Comparison of ENCODE assay signal across 15 cellular contexts in the genomic region with DNA sequence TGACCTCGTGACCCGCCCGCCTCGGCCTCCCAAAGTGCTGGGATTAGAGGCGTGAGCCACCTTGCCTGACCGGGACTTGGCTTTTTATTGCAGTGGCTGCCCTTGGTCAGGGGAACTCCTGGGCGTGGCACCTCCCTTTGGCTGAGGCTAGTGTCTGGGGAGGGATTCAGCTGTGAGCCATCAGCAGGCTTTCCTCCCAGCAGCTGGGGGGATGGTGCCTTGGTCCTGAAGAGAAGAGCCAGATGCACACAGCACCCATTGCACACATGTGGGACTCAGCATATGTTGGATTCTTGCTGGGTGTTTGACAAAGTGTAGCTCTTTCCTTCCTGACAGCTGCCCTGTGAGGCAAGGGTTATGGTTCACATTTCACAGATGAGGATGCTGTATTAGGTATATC. TPM values are rescaled to one million over a fixed set of nuclear protein-coding genes. Genes with fewer than 3 reads are reported as not detected.
DNase-seq lines count a peak whose midpoint lies in the region; ATAC-seq and TF ChIP-seq lines count a peak whose summit lies in the region.
"Had no signal": no experiment of that assay in that cellular context is flagged by ENCODE, and none has a peak within 500 bp of the region (broad histone marks: within the 10 kb centered on the region; RNA-seq: fewer than 3 reads in every experiment).

No MANE protein-coding gene starts in this region.

- H3K4me2 ChIP-seq in fibroblast of lung (ENCODE audit: extremely low read depth, insufficient read depth, low read length) (no peak overlapping the region), osteoblast (ENCODE audit: insufficient read depth, low read length) (no peak overlapping the region)

- no peak for ATAC-seq in GM18519 (IDR thresholded peaks at IDR 0.05; ENCODE audit: low FRiP score, unreplicated experiment)
- ATAC-seq in HG03135 (IDR thresholded peaks at IDR 0.05; ENCODE audit: unreplicated experiment): no peak
- ATAC-seq: activated T-cell treated with anti-CD3 and anti-CD28 coated beads, Interleukin-2, amount 50 U/mL, for 4 hours had no signal

- H4K20me1 ChIP-seq in fibroblast of lung (ENCODE audit: control insufficient read depth, extremely low read depth, insufficient read depth, low read length): no peaks in the 10 kb centered on the region
- no peaks in the 10 kb centered on the region for H4K20me1 ChIP-seq in osteoblast (ENCODE audit: insufficient read depth, low read length)

- H3K9me3 ChIP-seq in fibroblast of lung (ENCODE audit: control insufficient read depth, insufficient read depth, low read depth, low read length): no peaks in the 10 kb centered on the region
- no peaks in the 10 kb centered on the region for H3K9me3 ChIP-seq in osteoblast (ENCODE audit: low read depth, low read length)
- H3K9me3 ChIP-seq in stomach: peaks cover 0 to 2% (median 0%) of the 10 kb centered on the region in 4 donors
- H3K9me3 ChIP-seq: Caco-2 had no signal

- no peak overlapping the region for H3K9ac ChIP-seq in fibroblast of lung (ENCODE audit: insufficient read depth, low read length)

- 49 to 74% (median 55%) methylated on average over 7 of the region's 7 CpGs for WGBS in stomach, 5 donors

- H3K79me2 ChIP-seq in fibroblast of lung (ENCODE audit: control insufficient read depth, insufficient read depth, low read length) (no peaks in the 10 kb centered on the region), osteoblast (ENCODE audit: insufficient read depth, low read length) (no peaks in the 10 kb centered on the region)

- intact Hi-C loops in stomach (cut with DNase I; ENCODE audit: low total_unique reads): no loop called here

- H3K4me3 ChIP-seq in fibroblast of lung (replicated peaks in 1 of 4; ENCODE audit: control extremely low read depth in 1 of 4, insufficient read depth in 1 of 4, low read depth in 3 of 4, low read length in 4 of 4) (no peak overlapping the region), osteoblast (ENCODE audit: insufficient read depth, low read length) (no peak overlapping the region), stomach (no peak overlapping the region)
- H3K4me3 ChIP-seq: sigmoid colon had no signal

- H2AFZ ChIP-seq in fibroblast of lung (ENCODE audit: low read length): no peak overlapping the region
- H2AFZ ChIP-seq in osteoblast (ENCODE audit: low read length): no peak overlapping the region

- peak; percentile 41 for DNase-seq in EL
- peak; percentile 33 for DNase-seq in M059J (ENCODE audit: low read depth)
- DNase-seq in fibroblast of lung (ENCODE audit: low read depth in 2 of 2): peak; percentile 44 to 72
- peak; percentile 97 for DNase-seq in osteoblast (ENCODE audit: insufficient read length, low spot score, missing footprints)
- DNase-seq in stomach: no peak
- DNase-seq: activated T-cell treated with anti-CD3 and anti-CD28 coated beads, Interleukin-2, amount 50 U/mL, for 4 hours; Caco-2; effector CD8-positive, alpha-beta T cell; HFFc6; NCI-H1092 treated with DMSO at 0.1 percent for 48 hours; NCI-H510A; sigmoid colon had no signal

- H3K4me1 ChIP-seq in fibroblast of lung (ENCODE audit: control insufficient read depth, extremely low read depth, insufficient read depth, low read length): no peaks in the 10 kb centered on the region
- H3K4me1 ChIP-seq in osteoblast (ENCODE audit: insufficient read depth, low read length): no peaks in the 10 kb centered on the region
- peaks cover 0 to 27% (median 2%) of the 10 kb centered on the region in 4 donors for H3K4me1 ChIP-seq in stomach
- H3K4me1 ChIP-seq: Caco-2, sigmoid colon had no signal

- H3K27ac ChIP-seq in fibroblast of lung (ENCODE audit: insufficient read depth, low read length): no peak overlapping the region
- H3K27ac ChIP-seq in osteoblast (ENCODE audit: low read depth, low read length): no peak overlapping the region
- no peak overlapping the region for H3K27ac ChIP-seq in stomach
- H3K27ac ChIP-seq: sigmoid colon had no signal

- TF ChIP-seq POLR2A in stomach (IDR thresholded peaks at IDR 0.05): no peak

- TF ChIP-seq CTCF in fibroblast of lung (conservative IDR thresholded peaks at IDR 0.05 in 1 of 2, IDR thresholded peaks at IDR 0.05 in 1 of 2; ENCODE audit: low read depth in 1 of 2, low read length in 2 of 2): no peak
- no peak for TF ChIP-seq CTCF in osteoblast (IDR thresholded peaks at IDR 0.05; ENCODE audit: extremely low read depth, low read depth, low read length)
- TF ChIP-seq CTCF in stomach (IDR thresholded peaks at IDR 0.05): no peak

- H3K36me3 ChIP-seq in fibroblast of lung (ENCODE audit: control insufficient read depth, insufficient read depth, low read length) (no peaks in the 10 kb centered on the region), osteoblast (ENCODE audit: insufficient read depth, low read length) (no peaks in the 10 kb centered on the region), stomach (peaks cover 0 to 20% (median 5%) of the 10 kb centered on the region in 4 donors)
- H3K36me3 ChIP-seq: sigmoid colon had no signal

- peaks cover 4% of the 10 kb centered on the region for H3K27me3 ChIP-seq in fibroblast of lung (ENCODE audit: control insufficient read depth, insufficient read depth, low read length)
- peaks cover 6% of the 10 kb centered on the region for H3K27me3 ChIP-seq in osteoblast (ENCODE audit: insufficient read depth, low read length)
- peaks cover 0 to 47% (median 12%) of the 10 kb centered on the region in 3 donors for H3K27me3 ChIP-seq in stomach

- TF ChIP-seq EP300 in stomach (IDR thresholded peaks at IDR 0.05): no peak

RNA-seq across cellular contexts. Expression of a gene that starts 8.4 kb away (rescaled TPM):
- 0.25 and 0.27 TPM in 2 replicates for total RNA-seq in M059J (2014; rRNA removed; shearing (Covaris generic))
- total RNA-seq in fibroblast of lung: under 0.01 and 0.26 TPM in 2 replicates
- 0.12 TPM in 1 of 2 replicates, not detected in the other for polyA plus RNA-seq in fibroblast of lung
- 0.14 TPM in 1 of 2 replicates, not detected in the other for polyA plus RNA-seq in fibroblast of lung (2012)
- polyA minus RNA-seq in fibroblast of lung (ENCODE audit: low replicate concordance): not detected in 2 replicates
- 0.59 and 0.72 TPM in 2 replicates for total RNA-seq in osteoblast
- 10 to 100 TPM in 2 of 5 donors, 1 to 10 TPM in 2, not detected in 1; 4.2 to 77.0 (median 12.5) TPM for total RNA-seq in stomach
- 1 to 10 TPM; 1.9 to 6.0 (median 5.0) TPM for polyA plus RNA-seq in stomach
- total RNA-seq: Caco-2, neural crest cell had no signal

RNA-seq across cellular contexts. Expression of a gene that starts 46.7 kb away (rescaled TPM):
- 3.7 and 5.0 TPM in 2 replicates for total RNA-seq in M059J (2014; rRNA removed; shearing (Covaris generic))
- total RNA-seq in fibroblast of lung (1.5 and 2.1 TPM in 2 replicates), osteoblast (13.6 and 14.5 TPM in 2 replicates), stomach (10 to 100 TPM in 3 of 5 donors, 1 to 10 TPM in 2; 1.8 to 50.4 (median 14.2) TPM)
- polyA plus RNA-seq in fibroblast of lung (10.5 and 10.9 TPM in 2 replicates), stomach (10 to 100 TPM; 17.6 to 23.8 (median 22.8) TPM)
- 20.8 and 21.7 TPM in 2 replicates for polyA plus RNA-seq in fibroblast of lung (2012)
- 47.3 and 61.6 TPM in 2 replicates for polyA minus RNA-seq in fibroblast of lung (ENCODE audit: low replicate concordance)
